8 cellular contexts compared by ENCODE assay signal in genomic region chr2:85326946-85327756, GRCh38. TPM values are rescaled to one million over a fixed set of nuclear protein-coding genes. Genes with fewer than 3 reads are reported as not detected.
DNase-seq lines count a peak whose midpoint lies in the region; ATAC-seq, FAIRE-seq and TF ChIP-seq lines count a peak whose summit lies in the region.

No MANE protein-coding gene starts in this region.

- ATAC-seq in HG03095 (IDR thresholded peaks at IDR 0.05; ENCODE audit: unreplicated experiment), result peak; percentile 27

- no peak for FAIRE-seq in small intestine (lab: Jason Lieb, UNC)

- peaks cover 28% of the 10 kb centered on the region for H4K20me1 ChIP-seq in SU-DHL-6 (ENCODE audit: low read depth, low read length)

- H3K4me2 ChIP-seq in SU-DHL-6 (ENCODE audit: low read depth, low read length, poor library complexity, severe bottlenecking), result peak overlapping the region; percentile 93

- TF ChIP-seq CTCF in SU-DHL-6 (IDR thresholded peaks at IDR 0.05; ENCODE audit: insufficient read depth, low read length, poor library complexity, severe bottlenecking), result no peak

- no peaks in the 10 kb centered on the region for H3K9me3 ChIP-seq in SU-DHL-6 (ENCODE audit: insufficient read depth, low read length)
- H3K9me3 ChIP-seq in iPS-18c (ENCODE audit: control insufficient read depth, insufficient read depth, low read length), result no peaks in the 10 kb centered on the region
- no peaks in the 10 kb centered on the region for H3K9me3 ChIP-seq in small intestine (ENCODE audit: control insufficient read depth, low read depth)

- H3K79me2 ChIP-seq in SU-DHL-6 (ENCODE audit: insufficient read depth, low read length), result peaks cover 55% of the 10 kb centered on the region

- no peaks in the 10 kb centered on the region for H3K9me2 ChIP-seq in SU-DHL-6 (replicated peaks; ENCODE audit: insufficient read depth, low read length)

- H3K27me3 ChIP-seq in SU-DHL-6 (ENCODE audit: low read length) (no peaks in the 10 kb centered on the region), small intestine (ENCODE audit: control insufficient read depth in 2 of 2, insufficient read depth in 2 of 2, low read length in 2 of 2) (no peaks in the 10 kb centered on the region)

- H3K4me1 ChIP-seq in small intestine (ENCODE audit: control insufficient read depth in 2 of 2, insufficient read depth in 1 of 2, low read depth in 1 of 2, low read length in 1 of 2), result peaks cover 4 to 6% of the 10 kb centered on the region in 2 donors

- H3K4me3 ChIP-seq in SU-DHL-6 (ENCODE audit: insufficient read depth, low read length, poor library complexity, severe bottlenecking) (peak overlapping the region; percentile 83), iPS-18c (ENCODE audit: insufficient read depth, low read depth, low read length) (peak overlapping the region; percentile 94), small intestine (ENCODE audit: low read depth in 1 of 2, low read length in 2 of 2) (peak overlapping the region; percentile 56 to 89)

- H3K27ac ChIP-seq in SU-DHL-6 (ENCODE audit: low read depth, low read length) (peak overlapping the region; percentile 82), angular gyrus (ENCODE audit: low read depth, low read length) (peak overlapping the region; percentile 33), small intestine (ENCODE audit: low read depth in 1 of 2, low read length in 1 of 2) (peak overlapping the region; percentile 95 to 99)

- peak overlapping the region; percentile 84 for H3K9ac ChIP-seq in SU-DHL-6 (ENCODE audit: low read length)

- H3F3A ChIP-seq in SU-DHL-6 (ENCODE audit: insufficient read depth), result no peaks in the 10 kb centered on the region

- H3K36me3 ChIP-seq in SU-DHL-6 (ENCODE audit: low read length) (peaks cover 29% of the 10 kb centered on the region), small intestine (ENCODE audit: control insufficient read depth in 2 of 2, insufficient read depth in 2 of 2, low read length in 2 of 2) (peaks cover 4 to 15% of the 10 kb centered on the region in 2 donors)

- DNase-seq in NCI-H510A treated with DMSO at 0.1 percent for 48 hours (lab: John Stamatoyannopoulos, UW) (peak; percentile 25), NCI-H510A (lab: John Stamatoyannopoulos, UW) (no peak), small intestine (peak; percentile 57), NCI-H1092 (lab: John Stamatoyannopoulos, UW) (no peak)

- H2AFZ ChIP-seq in SU-DHL-6 (ENCODE audit: low read depth, low read length, severe bottlenecking), result no peak overlapping the region

- WGBS in small intestine, 3 donors, result 1 to 3% (median 1%) methylated on average over 47 of the region's 47 CpGs

RNA-seq across cellular contexts. Expression of gene TGOLN2, which starts 0.6 kb away (rescaled TPM):
- polyA plus RNA-seq in small intestine, result 10 to 100 TPM; 18.6 to 59.7 (median 26.7) TPM

RNA-seq across cellular contexts. Expression of gene RETSAT, which starts 27.2 kb away (rescaled TPM):
- 100 to 1,000 TPM in 2 of 3 donors, 10 to 100 TPM in 1; 92.8 to 147 (median 147) TPM for polyA plus RNA-seq in small intestine

RNA-seq across cellular contexts. Expression of gene ELMOD3, which starts 27.4 kb away (rescaled TPM):
- polyA plus RNA-seq in small intestine, result 10 to 100 TPM; 16.1 to 36.9 (median 20.0) TPM

Comparison
In these comparisons a context has a peak if more than half of its experiments do, and no peak if none do; other contexts are left out.
1. DNase-seq: peak in NCI-H510A treated with DMSO at 0.1 percent for 48 hours (single experiment) and small intestine (single experiment); none in NCI-H510A (single experiment) and NCI-H1092 (single experiment).
2. H3K27ac ChIP-seq: peak in every context shown above with its lines; median percentile 97 in small intestine; 82 in SU-DHL-6; 33 in angular gyrus.
3. Peak in every context shown above with its lines, with median percentiles within 50 percentile points of each other: H3K4me3 ChIP-seq.